Comparison of ENCODE assay signal across 8 cellular contexts in genomic region chr3:39383913-39384664, GRCh38. TPM values are rescaled to one million over a fixed set of nuclear protein-coding genes. Genes with fewer than 3 reads are reported as not detected.
DNase-seq lines count a peak whose midpoint lies in the region; ATAC-seq and TF ChIP-seq lines count a peak whose summit lies in the region.

No MANE protein-coding gene starts in this region.

- intact Hi-C loops in mammary epithelial cell (cut with micrococcal nuclease): loop anchor here (1.0 to 5.0 kb wide), 3 partner anchors 22 to 277 kb away; partner anchors contain the start of genes GORASP1, RPSA and TTC21A

- no peaks in the 10 kb centered on the region for H3K9me3 ChIP-seq in mammary epithelial cell (replicated peaks; ENCODE audit: insufficient read depth, low read length)

- dilution Hi-C loops in mammary epithelial cell (cut with HindIII; ENCODE audit: low sequenced_read_pairs): no loop called here

- TF ChIP-seq CTCF in mammary epithelial cell (conservative IDR thresholded peaks at IDR 0.05 in 1 of 2, IDR thresholded peaks at IDR 0.05 in 1 of 2; ENCODE audit: extremely low read depth in 1 of 2, insufficient read depth in 1 of 2, low read depth in 1 of 2, low read length in 2 of 2): peak in 1 of 2 donors; percentile 13

- peak overlapping the region; percentile 84 to 96 (median 87) for H3K4me3 ChIP-seq in mammary epithelial cell (replicated peaks in 1 of 3; ENCODE audit: insufficient read depth in 1 of 3, low read depth in 2 of 3, low read length in 3 of 3)

- H3K27me3 ChIP-seq in mammary epithelial cell (ENCODE audit: insufficient read depth, low read length): no peaks in the 10 kb centered on the region

- in situ Hi-C loops in mammary epithelial cell (cut with MboI; ENCODE audit: low sequenced_read_pairs in 2 of 2): loop anchor here in 1 of 2 donors (25.0 kb wide), 1 partner anchor 197 kb away; the partner anchor contains the start of gene XIRP1

- H3K4me1 ChIP-seq in mammary epithelial cell (ENCODE audit: insufficient read depth, low read length): peaks cover 13% of the 10 kb centered on the region

- CTCF ChIA-PET in mammary epithelial cell (lab: Charles Lee; ENCODE audit: low non-redundant PET): interaction anchor here (0.7 kb wide), 1 partner anchor 278 kb away, joined by 3 read pairs; no protein-coding TSS in a partner anchor

- no TSS peak for BruUV-seq in mammary epithelial cell (replicated peaks; lab: Mats Ljungman, UMichigan)

- H4K20me1 ChIP-seq in mammary epithelial cell (ENCODE audit: insufficient read depth, low read length): peaks cover 2% of the 10 kb centered on the region

- peak overlapping the region; percentile 99 for H2AFZ ChIP-seq in mammary epithelial cell (ENCODE audit: low read depth, low read length)

- WGBS in mammary epithelial cell (ENCODE audit: low coverage, missing lambda C conversion rate): 0% methylated on average over 18 of the region's 63 CpGs

- H3K79me2 ChIP-seq in mammary epithelial cell (ENCODE audit: insufficient read depth, low read length): peaks cover 55% of the 10 kb centered on the region

- H3K4me2 ChIP-seq in mammary epithelial cell (ENCODE audit: insufficient read depth, low read depth, low read length): peak overlapping the region; percentile 90

- peak overlapping the region; percentile 88 for H3K27ac ChIP-seq in mammary epithelial cell (ENCODE audit: insufficient read depth, low read depth, low read length)

- H3K36me3 ChIP-seq in mammary epithelial cell (ENCODE audit: insufficient read depth, low read length): no peaks in the 10 kb centered on the region

- DNase-seq in T-helper 1 cell (peak; percentile 89 to 95 (median 93)), mammary epithelial cell (peak; percentile 93), islet precursor cell (peak; percentile 99), nucleus accumbens (lab: John Stamatoyannopoulos, UW) (no peak), DMS53 (lab: John Stamatoyannopoulos, UW) (no peak)
- peak; percentile 90 to 97 for DNase-seq in stimulated activated CD4-positive, alpha-beta T cell treated with anti-CD3 and anti-CD28 coated beads, Interleukin-15, amount 100 ng/mL, for 48 hours (ENCODE audit: low read depth in 2 of 2)

- H3K9ac ChIP-seq in mammary epithelial cell (ENCODE audit: insufficient read depth, low read length): peak overlapping the region; percentile 92

- ATAC-seq in GM18858 (IDR thresholded peaks at IDR 0.05; ENCODE audit: unreplicated experiment): peak; percentile 55
- ATAC-seq in HG03060 (IDR thresholded peaks at IDR 0.05; ENCODE audit: low read depth, unreplicated experiment): peak; percentile 43

RNA-seq across cellular contexts. Expression of gene SLC25A38, which starts 0.9 kb away (rescaled TPM):
- 10 to 100 TPM; 27.5 to 34.9 TPM for total RNA-seq in mammary epithelial cell
- polyA plus RNA-seq in mammary epithelial cell: 29.3 TPM
- polyA minus RNA-seq in mammary epithelial cell: 39.6 TPM

RNA-seq across cellular contexts. Expression of gene RPSA, which starts 22.4 kb away (rescaled TPM):
- total RNA-seq in mammary epithelial cell: 1,000 to 10,000 TPM in 1 of 2 donors, 100 to 1,000 TPM in 1; 874 to 1,396 TPM
- polyA plus RNA-seq in mammary epithelial cell: 2,903 TPM
- 1,449 TPM for polyA minus RNA-seq in mammary epithelial cell

RNA-seq across cellular contexts. Expression of gene CCR8, which starts 54.6 kb away (rescaled TPM):
- total RNA-seq in mammary epithelial cell: not detected
- not detected for polyA plus RNA-seq in mammary epithelial cell
- polyA minus RNA-seq in mammary epithelial cell: not detected

Comparison
In these comparisons a context has a peak if more than half of its experiments do, and no peak if none do; other contexts are left out.
1. DNase-seq: peak in T-helper 1 cell (5 of 5), mammary epithelial cell (single experiment), islet precursor cell (single experiment) and stimulated activated CD4-positive, alpha-beta T cell treated with anti-CD3 and anti-CD28 coated beads, Interleukin-15, amount 100 ng/mL, for 48 hours (2 of 2); none in nucleus accumbens (0 of 56) and DMS53 (single experiment).